Comparison of ENCODE assay signal across 21 cellular contexts in the genomic region with DNA sequence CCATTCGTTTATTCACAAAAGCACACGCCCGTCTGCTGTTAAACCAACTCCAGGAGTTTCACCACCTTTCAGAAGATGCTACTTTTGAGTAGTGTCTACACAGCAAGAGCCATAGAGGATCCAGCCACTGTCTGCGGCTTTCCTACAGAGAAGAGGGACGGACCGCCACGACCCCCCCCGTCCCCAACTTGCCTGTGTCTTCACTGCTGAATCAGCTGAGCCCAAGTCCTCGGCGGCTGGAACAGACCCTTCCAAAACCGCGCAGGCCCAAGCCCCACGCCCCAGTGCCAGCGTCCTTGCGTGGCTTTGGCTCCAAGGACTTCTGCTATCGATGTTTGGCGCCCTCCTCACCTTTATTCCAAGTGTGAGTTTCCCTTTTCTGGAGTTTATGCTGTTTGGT.
"Had no signal": no experiment of that assay in that cellular context is flagged by ENCODE, and none has a peak within 500 bp of the region (broad histone marks: within the 10 kb centered on the region; RNA-seq: fewer than 3 reads in every experiment).

No MANE protein-coding gene starts in this region.

- H3K36me3 ChIP-seq: colonic mucosa, esophagus squamous epithelium, gastroesophageal sphincter, neutrophil, tibial artery, upper lobe of left lung, uterus had no signal

- H3K4me1 Mint-ChIP-seq: stimulated activated memory B cell treated with anti-CD40 and anti-IgM and Interleukin-4, amounts not matched to agents 10 μg/mL and 1 μg/mL and 100 μg/mL, for 72 hours had no signal

- H3K27ac Mint-ChIP-seq: naive thymus-derived CD4-positive, alpha-beta T cell; nephron progenitor cell; stimulated activated memory B cell treated with anti-CD40 and anti-IgM and Interleukin-4, amounts not matched to agents 10 μg/mL and 1 μg/mL and 100 μg/mL, for 72 hours; stimulated activated naive CD8-positive, alpha-beta T cell treated with anti-CD3 and anti-CD28 coated beads, Interleukin-15, Interleukin-2, amounts not matched to agents 100 ng/mL and 50 ng/mL, for 24 hours had no signal

- H3K36me3 Mint-ChIP-seq: naive thymus-derived CD4-positive, alpha-beta T cell; stimulated activated memory B cell treated with anti-CD40 and anti-IgM and Interleukin-4, amounts not matched to agents 10 μg/mL and 1 μg/mL and 100 μg/mL, for 72 hours had no signal

- ATAC-seq: gastroesophageal sphincter; left cardiac atrium; naive thymus-derived CD4-positive, alpha-beta T cell; stimulated activated memory B cell treated with anti-CD40 and anti-IgM and Interleukin-4, amounts not matched to agents 10 μg/mL and 1 μg/mL and 100 μg/mL, for 72 hours had no signal

- DNase-seq: cerebellar nuclear complex; colonic mucosa; effector memory CD4-positive, alpha-beta T cell; esophagus squamous epithelium; foreskin fibroblast; glutamatergic neuron; left cardiac atrium; mesendoderm; naive thymus-derived CD4-positive, alpha-beta T cell; nephron progenitor cell; stimulated activated CD4-positive, alpha-beta T cell treated with anti-CD3 and anti-CD28 coated beads, Interleukin-1b, Interleukin-23, amount 100 ng/mL, for 48 hours; stimulated activated CD4-positive, alpha-beta T cell treated with anti-CD3 and anti-CD28 coated beads, Interleukin-4, amount 100 ng/mL, for 24 hours; tibial artery; uterus had no signal

- H3K4me3 Mint-ChIP-seq: naive thymus-derived CD4-positive, alpha-beta T cell; nephron progenitor cell; stimulated activated memory B cell treated with anti-CD40 and anti-IgM and Interleukin-4, amounts not matched to agents 10 μg/mL and 1 μg/mL and 100 μg/mL, for 72 hours; stimulated activated naive CD8-positive, alpha-beta T cell treated with anti-CD3 and anti-CD28 coated beads, Interleukin-15, Interleukin-2, amounts not matched to agents 100 ng/mL and 50 ng/mL, for 24 hours had no signal

- H3K27ac ChIP-seq: colonic mucosa, epithelial cell of prostate, esophagus squamous epithelium, gastroesophageal sphincter, neutrophil, tibial artery, upper lobe of left lung, uterus had no signal

- H3K9me3 ChIP-seq: colonic mucosa, neutrophil, uterus had no signal

- H3K4me1 ChIP-seq: colonic mucosa, tibial artery, upper lobe of left lung, uterus had no signal

- H3K4me2 ChIP-seq: smooth muscle cell had no signal

- H3K4me3 ChIP-seq: colonic mucosa, esophagus squamous epithelium, gastroesophageal sphincter, smooth muscle cell, tibial artery, upper lobe of left lung, uterus had no signal
